Comparison of ENCODE assay signal across 8 cellular contexts in genomic region chr6:63572733-63573139, GRCh38. TPM values are rescaled to one million over a fixed set of nuclear protein-coding genes. Genes with fewer than 3 reads are reported as not detected.
DNase-seq lines count a peak whose midpoint lies in the region; TF ChIP-seq lines count a peak whose summit lies in the region.

No MANE protein-coding gene starts in this region.

- H3K36me3 ChIP-seq in HAP-1 (replicated peaks), result peaks cover 17% of the 10 kb centered on the region

- no peaks in the 10 kb centered on the region for H3K27me3 ChIP-seq in HAP-1 (ENCODE audit: low read depth)

- in situ Hi-C loops in HAP-1 (cut with MboI; ENCODE audit: low sequenced_read_pairs), result no loop called here

- DNase-seq in HAP-1 (ENCODE audit: low spot score in 2 of 2), result no peak
- peak; percentile 62 for DNase-seq in foreskin melanocyte
- DNase-seq in progenitor cell of endocrine pancreas (ENCODE audit: low spot score, unreplicated experiment), result no peak
- no peak for DNase-seq in OCI-M1 (lab: John Stamatoyannopoulos, UW)
- DNase-seq in cerebellar cortex (ENCODE audit: low spot score), result no peak
- no peak for DNase-seq in epidermal melanocyte (ENCODE audit: insufficient read length, low spot score)

- peaks cover 19% of the 10 kb centered on the region for H3K4me1 ChIP-seq in HAP-1

- peak overlapping the region; percentile 84 for H3K4me3 ChIP-seq in GM08714 (ENCODE audit: low read length)
- peak overlapping the region; percentile 79 for H3K4me3 ChIP-seq in HAP-1

- H3K36me3 Mint-ChIP-seq in progenitor cell of endocrine pancreas (ENCODE audit: insufficient read depth), result peaks cover 10% of the 10 kb centered on the region

- H3K27ac ChIP-seq in VCaP, result peak overlapping the region; percentile 97

- H3K9me3 ChIP-seq in HAP-1, result no peaks in the 10 kb centered on the region; the same call in 1 of the 2 replicates

- TF ChIP-seq CTCF in VCaP (conservative IDR thresholded peaks at IDR 0.05) (no peak), progenitor cell of endocrine pancreas (IDR thresholded peaks at IDR 0.05; ENCODE audit: unreplicated experiment) (no peak)

- H3K9me3 Mint-ChIP-seq in progenitor cell of endocrine pancreas (ENCODE audit: low read depth), result no peaks in the 10 kb centered on the region

- peak overlapping the region; percentile 91 for H3K4me3 Mint-ChIP-seq in progenitor cell of endocrine pancreas (ENCODE audit: low read depth)

- H3K4me1 Mint-ChIP-seq in progenitor cell of endocrine pancreas (ENCODE audit: low read depth), result peaks cover 43% of the 10 kb centered on the region

- no peaks in the 10 kb centered on the region for H3K27me3 Mint-ChIP-seq in progenitor cell of endocrine pancreas

- peak overlapping the region; percentile 99 for H3K27ac Mint-ChIP-seq in progenitor cell of endocrine pancreas

RNA-seq across cellular contexts. Expression of gene PTP4A1, which starts 0.5 kb away (rescaled TPM):
- total RNA-seq in progenitor cell of endocrine pancreas, result 91.3 and 95.3 TPM in 2 replicates
